In genomic region chr20:2315440-2315778, GRCh38 we compare ENCODE assay signal across 24 cellular contexts. TPM values are rescaled to one million over a fixed set of nuclear protein-coding genes. Genes with fewer than 3 reads are reported as not detected.
"Had no signal": no experiment of that assay in that cellular context is flagged by ENCODE, and none has a peak within 500 bp of the region (broad histone marks: within the 10 kb centered on the region; RNA-seq: fewer than 3 reads in every experiment).

No MANE protein-coding gene starts in this region.

- H3K36me3 ChIP-seq: heart left ventricle, suprapubic skin, upper lobe of left lung had no signal

- H3K27me3 ChIP-seq: heart left ventricle, suprapubic skin, upper lobe of left lung had no signal

- H3K9me3 ChIP-seq: suprapubic skin, upper lobe of left lung had no signal

- DNase-seq: activated CD4-positive, alpha-beta T cell treated with anti-CD3 and anti-CD28 coated beads, Interleukin-2, amount 50 U/mL, for 1 hour; activated CD8-positive, alpha-beta memory T cell treated with anti-CD3 and anti-CD28 coated beads for 24 hours; activated gamma-delta T cell treated with Interleukin-2 at 50 U/mL for 16 hours; amygdala; effector CD4-positive, alpha-beta T cell; left colon; naive B cell; nucleus accumbens; stimulated activated CD4-positive, alpha-beta T cell treated with anti-CD3 and anti-CD28 coated beads, Interleukin-4, amount 100 ng/mL, for 4 hours; stimulated activated CD8-positive, alpha-beta memory T cell treated with anti-CD3 and anti-CD28 coated beads, Interleukin-4, amount 100 ng/mL, for 48 hours; stimulated activated naive CD8-positive, alpha-beta T cell treated with anti-CD3 and anti-CD28 coated beads, Interleukin-15, Interleukin-2, amounts not matched to agents 100 U/mL and 50 U/mL, for 24 hours had no signal

- ATAC-seq: activated CD4-positive, CD25-positive, alpha-beta regulatory T cell treated with anti-CD3 and anti-CD28 coated beads, Interleukin-2, amount 50 U/mL, for 24 hours; stimulated activated naive CD8-positive, alpha-beta T cell treated with anti-CD3 and anti-CD28 coated beads, Interleukin-15, Interleukin-2, amounts not matched to agents 100 U/mL and 50 U/mL, for 24 hours had no signal

- H3K36me3 Mint-ChIP-seq: activated naive CD8-positive, alpha-beta T cell; brain; naive B cell had no signal

- H3K4me3 ChIP-seq: coronary artery, heart left ventricle, lung, skin epidermis, suprapubic skin, upper lobe of left lung had no signal

- H3K9me3 Mint-ChIP-seq: central memory CD8-positive, alpha-beta T cell had no signal

- H3K4me3 Mint-ChIP-seq: activated naive CD8-positive, alpha-beta T cell; brain; central memory CD8-positive, alpha-beta T cell; naive B cell had no signal

- FAIRE-seq: endothelial cell of umbilical vein, frontal cortex had no signal

- H3K4me1 Mint-ChIP-seq: central memory CD8-positive, alpha-beta T cell; naive B cell had no signal

- H3K27ac Mint-ChIP-seq: activated naive CD8-positive, alpha-beta T cell had no signal

RNA-seq across cellular contexts. Expression of gene TGM3, which starts 19.6 kb away (rescaled TPM):
- total RNA-seq: endothelial cell of umbilical vein, frontal cortex, heart left ventricle, posterior vena cava had no signal
- polyA plus RNA-seq: endothelial cell of umbilical vein had no signal
